In the genomic region with DNA sequence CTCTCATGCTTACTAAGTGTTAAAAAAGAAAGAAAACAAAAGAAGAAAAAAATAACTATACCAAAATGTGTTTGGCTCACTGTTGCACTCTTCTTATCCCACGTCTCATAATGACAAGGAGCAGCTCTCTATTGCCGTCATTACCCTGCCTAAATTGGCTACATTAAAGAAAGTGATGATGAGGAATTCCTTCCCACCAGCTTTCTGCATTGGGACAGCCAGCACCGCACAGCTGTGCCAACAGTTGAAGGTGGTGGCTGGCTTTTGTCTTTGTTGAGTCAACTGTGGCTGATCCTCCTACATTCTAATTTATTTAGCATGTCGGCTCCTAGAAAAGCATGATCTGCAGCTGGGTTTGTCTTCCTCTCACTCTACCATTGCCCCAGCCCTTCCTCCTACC, we compare ENCODE assay signal across 19 cellular contexts.
A peak's percentile ranks its signal among the peaks of the same experiment; 100 is the strongest.
DNase-seq lines count a peak whose midpoint lies in the region; ATAC-seq and TF ChIP-seq lines count a peak whose summit lies in the region.
"Had no signal": no experiment of that assay in that cellular context is flagged by ENCODE, and none has a peak within 500 bp of the region (broad histone marks: within the 10 kb centered on the region; RNA-seq: fewer than 3 reads in every experiment).

No MANE protein-coding gene starts in this region.

- no peak overlapping the region for H3K56ac ChIP-seq in IMR-90 (ENCODE audit: extremely low read depth, insufficient read depth, low read length)

- no peak overlapping the region for H2AK5ac ChIP-seq in IMR-90 (ENCODE audit: low read depth, low read length)

- in situ Hi-C loops in IMR-90 (cut with MboI; ENCODE audit: low sequenced_read_pairs) = no loop called here

- WGBS in IMR-90 (ENCODE audit: extremely low coverage in 2 of 2, insufficient read length in 1 of 2), 2 experiments = no CpG with 5 or more reads among the region's 4 CpGs
- WGBS in smooth muscle cell (ENCODE audit: low lambda C conversion rate) = 71% methylated on average over 4 of the region's 4 CpGs

- H3K27me3 ChIP-seq in IMR-90 (ENCODE audit: control insufficient read depth, insufficient read depth, low read length) (peaks cover 3% of the 10 kb centered on the region; the same call in 1 of the 2 replicates), adipocyte (replicated peaks; ENCODE audit: control insufficient read depth, insufficient read depth, low read length) (no peaks in the 10 kb centered on the region), uterus (no peaks in the 10 kb centered on the region), smooth muscle cell (ENCODE audit: low read depth) (no peaks in the 10 kb centered on the region)
- H3K27me3 ChIP-seq: colonic mucosa, testis had no signal

- H2BK15ac ChIP-seq in IMR-90 (ENCODE audit: low read depth, low read length) = no peak overlapping the region

- H3K14ac ChIP-seq in IMR-90 (replicated peaks; ENCODE audit: low read depth, low read length) = no peak overlapping the region

- H3K4ac ChIP-seq in IMR-90 (ENCODE audit: low read depth, low read length) = no peak overlapping the region

- no peak overlapping the region for H2BK5ac ChIP-seq in IMR-90 (ENCODE audit: low read depth, low read length, poor library complexity, severe bottlenecking)

- H4K8ac ChIP-seq in IMR-90 (ENCODE audit: low read depth in 2 of 2, low read length in 2 of 2) = no peak overlapping the region

- no peak for TF ChIP-seq RAD21 in IMR-90 (IDR thresholded peaks at IDR 0.05; ENCODE audit: low read length)

- intact Hi-C loops in IMR-90 (cut with micrococcal nuclease) = no loop called here
- intact Hi-C loops in uterus (cut with DNase I; ENCODE audit: low total_unique reads) = no loop called here

- H2AK9ac ChIP-seq in IMR-90 (replicated peaks; ENCODE audit: low read depth, low read length, poor library complexity) = no peak overlapping the region

- H3K4me3 ChIP-seq in AG10803 (ENCODE audit: low read length) (no peak overlapping the region), IMR-90 (ENCODE audit: insufficient read depth, low read depth, low read length) (no peak overlapping the region), adipocyte (ENCODE audit: low read length) (peak overlapping the region; percentile 10), uterus (no peak overlapping the region), smooth muscle cell (no peak overlapping the region)
- H3K4me3 ChIP-seq: colonic mucosa, testis had no signal

- no peaks in the 10 kb centered on the region for H3K9me1 ChIP-seq in IMR-90 (ENCODE audit: insufficient read depth, low read length)

- H3K4me2 ChIP-seq in IMR-90 (ENCODE audit: low read depth, low read length) (no peak overlapping the region), smooth muscle cell (no peak overlapping the region)

- H2BK20ac ChIP-seq in IMR-90 (ENCODE audit: low read depth, low read length) = no peak overlapping the region

- H3K9me3 ChIP-seq in IMR-90 (ENCODE audit: control insufficient read depth, insufficient read depth, low read length) (no peaks in the 10 kb centered on the region), adipocyte (ENCODE audit: control insufficient read depth, low read length) (no peaks in the 10 kb centered on the region), uterus (no peaks in the 10 kb centered on the region), smooth muscle cell (replicated peaks; ENCODE audit: low read depth) (no peaks in the 10 kb centered on the region)
- H3K9me3 ChIP-seq: colonic mucosa, neutrophil, testis had no signal

- H4K5ac ChIP-seq in IMR-90 (ENCODE audit: low read depth, low read length) = no peak overlapping the region

- H3K79me1 ChIP-seq in IMR-90 (ENCODE audit: low read depth in 1 of 2, low read length in 2 of 2) = no peaks in the 10 kb centered on the region

- H4K20me1 ChIP-seq in IMR-90 (ENCODE audit: insufficient read depth, low read length) (no peaks in the 10 kb centered on the region), smooth muscle cell (ENCODE audit: low read depth) (no peaks in the 10 kb centered on the region)

- ATAC-seq in IMR-90 (ENCODE audit: low read depth) = no peak
- ATAC-seq in HG02970 (IDR thresholded peaks at IDR 0.05; ENCODE audit: low FRiP score, unreplicated experiment) = no peak
- ATAC-seq: HCT116, sciatic nerve had no signal

- H2BK120ac ChIP-seq in IMR-90 (ENCODE audit: low read depth, low read length) = no peak overlapping the region

- no peaks in the 10 kb centered on the region for H3K36me3 ChIP-seq in IMR-90 (ENCODE audit: control insufficient read depth, insufficient read depth, low read length)
- no peaks in the 10 kb centered on the region for H3K36me3 ChIP-seq in adipocyte (ENCODE audit: control insufficient read depth, insufficient read depth, low read length, severe bottlenecking)
- H3K36me3 ChIP-seq in uterus = no peaks in the 10 kb centered on the region
- H3K36me3 ChIP-seq in smooth muscle cell (ENCODE audit: low read depth) = no peaks in the 10 kb centered on the region
- H3K36me3 ChIP-seq: colonic mucosa, neutrophil had no signal

- CTCF ChIA-PET in IMR-90 (lab: Yijun Ruan, JAX) = no interaction called here

- H3K4me1 ChIP-seq in IMR-90 (ENCODE audit: control insufficient read depth, insufficient read depth, low read length) (no peaks in the 10 kb centered on the region), adipocyte (ENCODE audit: control insufficient read depth, insufficient read depth, low read length) (peaks cover 22% of the 10 kb centered on the region), uterus (peaks cover 0 to 7% of the 10 kb centered on the region in 2 donors), smooth muscle cell (ENCODE audit: low read depth) (peaks cover 12% of the 10 kb centered on the region)
- H3K4me1 ChIP-seq: testis had no signal

- H3K23ac ChIP-seq in IMR-90 (ENCODE audit: low read depth, low read length) = no peak overlapping the region

- H2AFZ ChIP-seq in IMR-90 (replicated peaks; ENCODE audit: low read length, poor library complexity) (no peak overlapping the region), smooth muscle cell (ENCODE audit: low read depth) (no peak overlapping the region)

- POLR2A ChIA-PET in IMR-90 (lab: Charles Lee; ENCODE audit: unreplicated experiment) = no interaction called here

- no peaks in the 10 kb centered on the region for H3F3A ChIP-seq in smooth muscle cell (ENCODE audit: low read depth)

- dilution Hi-C loops in IMR-90 (cut with HindIII; ENCODE audit: low sequenced_read_pairs, unreplicated experiment) = no loop called here

- TF ChIP-seq POLR2A in IMR-90 (IDR thresholded peaks at IDR 0.05; ENCODE audit: low read depth, low read length) = no peak
- TF ChIP-seq POLR2A in uterus (IDR thresholded peaks at IDR 0.05) = no peak

- H3K79me2 ChIP-seq in smooth muscle cell (ENCODE audit: low read depth) = no peaks in the 10 kb centered on the region

- no peak overlapping the region for H4K91ac ChIP-seq in IMR-90 (ENCODE audit: insufficient read depth, low read depth, low read length)

- no peak for TF ChIP-seq CTCF in AG10803 (conservative IDR thresholded peaks at IDR 0.05; ENCODE audit: low read length)
- no peak for TF ChIP-seq CTCF in IMR-90 (conservative IDR thresholded peaks at IDR 0.05; ENCODE audit: low read depth, low read length)
- no peak for TF ChIP-seq CTCF in uterus (IDR thresholded peaks at IDR 0.05)
- TF ChIP-seq CTCF in smooth muscle cell (IDR thresholded peaks at IDR 0.05; ENCODE audit: borderline replicate concordance, insufficient read depth, poor library complexity, severe bottlenecking) = no peak

- H3K9ac ChIP-seq in IMR-90 (ENCODE audit: low read depth, low read length) (no peak overlapping the region), adipocyte (ENCODE audit: low read length) (no peak overlapping the region), smooth muscle cell (ENCODE audit: low read depth) (no peak overlapping the region)

- DNase-seq in AG10803 (ENCODE audit: low read depth) = peak; percentile 47
- DNase-seq in IMR-90 = no peak
- DNase-seq in adipocyte (ENCODE audit: low read depth) = no peak
- peak; percentile 77 for DNase-seq in left kidney (ENCODE audit: low read depth, low spot score)
- no peak for DNase-seq in uterus
- no peak for DNase-seq in stimulated activated CD4-positive, alpha-beta T cell treated with anti-CD3 and anti-CD28 coated beads, Interleukin-2, amount 100 ng/mL, for 48 hours
- no peak for DNase-seq in smooth muscle cell (lab: John Stamatoyannopoulos, UW; ENCODE audit: unreplicated experiment)
- DNase-seq: activated CD8-positive, alpha-beta memory T cell treated with anti-CD3 and anti-CD28 coated beads, Interleukin-2, amount 50 U/mL, for 48 hours; activated gamma-delta T cell treated with Interleukin-2 at 50 U/mL for 16 hours; colonic mucosa; NCI-H2227 treated with DMSO at 0.1 percent for 48 hours; stimulated activated CD4-positive, alpha-beta T cell treated with anti-CD3 and anti-CD28 coated beads, Interleukin-4, amount 100 ng/mL, for 1 hour; stimulated activated CD8-positive, alpha-beta memory T cell treated with anti-CD3 and anti-CD28 coated beads, Interleukin-4, amount 100 ng/mL, for 48 hours; T-helper 9 cell; testis had no signal

- no peak overlapping the region for H3K18ac ChIP-seq in IMR-90 (ENCODE audit: low read depth, low read length)

- TSS peak; percentile 74 for BruUV-seq in IMR-90 (replicated peaks; lab: Mats Ljungman, UMichigan)

- H3K27ac ChIP-seq in IMR-90 (ENCODE audit: insufficient read depth, low read length) = no peak overlapping the region
- peak overlapping the region in 1 of 2 donors; percentile 10 for H3K27ac ChIP-seq in uterus
- no peak overlapping the region for H3K27ac ChIP-seq in smooth muscle cell (ENCODE audit: low read depth)
- H3K27ac ChIP-seq: colonic mucosa, neutrophil, testis had no signal

TF ChIP-seq in IMR-90, 13 proteins besides CTCF, POLR2A, EP300 and RAD21:
- no peak for TF ChIP-seq SMC3 (IDR thresholded peaks at IDR 0.05; ENCODE audit: low read depth, low read length)

Comparison
In these comparisons a context has a peak if more than half of its experiments do, and no peak if none do; other contexts are left out.
1. DNase-seq: peak in AG10803 (single experiment) and left kidney (single experiment); none in IMR-90 (single experiment), adipocyte (single experiment), uterus (0 of 2), stimulated activated CD4-positive, alpha-beta T cell treated with anti-CD3 and anti-CD28 coated beads, Interleukin-2, amount 100 ng/mL, for 48 hours (0 of 2) and smooth muscle cell (single experiment).